Comparison of ENCODE assay signal across 30 cellular contexts in the genomic region with DNA sequence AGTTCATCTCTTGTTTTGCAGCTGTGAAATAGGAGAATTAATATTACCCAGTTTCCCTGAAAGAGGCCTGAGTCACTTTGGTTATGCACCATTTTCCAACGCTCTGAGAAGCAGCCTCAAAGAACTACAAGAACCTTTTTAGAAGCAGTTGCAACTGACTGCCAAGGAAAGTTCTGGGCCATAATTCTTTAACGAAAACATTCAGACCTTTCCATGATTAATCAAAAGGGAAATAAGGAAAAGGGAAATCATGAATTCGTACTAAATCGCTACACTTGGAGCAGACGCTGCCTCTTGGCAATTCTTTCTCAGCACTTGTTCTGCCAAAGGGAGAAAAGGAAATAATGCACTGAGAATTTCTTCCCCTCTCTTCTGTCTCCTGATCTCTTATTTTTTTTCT.
A peak's percentile ranks its signal among the peaks of the same experiment; 100 is the strongest.
DNase-seq lines count a peak whose midpoint lies in the region; ATAC-seq, FAIRE-seq and TF ChIP-seq lines count a peak whose summit lies in the region.
"Had no signal": no experiment of that assay in that cellular context is flagged by ENCODE, and none has a peak within 500 bp of the region (broad histone marks: within the 10 kb centered on the region; RNA-seq: fewer than 3 reads in every experiment).

No MANE protein-coding gene starts in this region.

- no peak overlapping the region for H3K27ac Mint-ChIP-seq in activated CD8-positive, alpha-beta memory T cell treated with anti-CD3 and anti-CD28 coated beads, Interleukin-2, amount 10 ng/mL, durations not matched to agents 7 days and 5 days
- H3K27ac Mint-ChIP-seq: activated CD4-positive, alpha-beta T cell treated with anti-CD3 and anti-CD28 coated beads, Interleukin-2, amount 10 ng/mL, durations not matched to agents 24 days and 14 days; activated naive CD8-positive, alpha-beta T cell treated with anti-CD3 and anti-CD28 coated beads for 36 hours; naive thymus-derived CD8-positive, alpha-beta T cell; stimulated activated naive CD8-positive, alpha-beta T cell treated with anti-CD3 and anti-CD28 coated beads, Interleukin-15, amount 100 ng/mL, for 72 hours had no signal

- CTCF ChIA-PET in K562 (lab: Yijun Ruan, JAX; ENCODE audit: low intra/inter-chr PET ratio): no interaction called here
- CTCF ChIA-PET in activated CD8-positive, alpha-beta memory T cell treated with anti-CD3 and anti-CD28 coated beads, Interleukin-2, amount 10 ng/mL, durations not matched to agents 7 days and 5 days (lab: Charles Lee): no interaction called here

- no peak overlapping the region for H3K4me3 Mint-ChIP-seq in activated CD8-positive, alpha-beta memory T cell treated with anti-CD3 and anti-CD28 coated beads, Interleukin-2, amount 10 ng/mL, durations not matched to agents 7 days and 5 days
- H3K4me3 Mint-ChIP-seq: activated CD4-positive, alpha-beta T cell treated with anti-CD3 and anti-CD28 coated beads, Interleukin-2, amount 10 ng/mL, durations not matched to agents 24 days and 14 days; activated naive CD8-positive, alpha-beta T cell treated with anti-CD3 and anti-CD28 coated beads for 36 hours; naive thymus-derived CD8-positive, alpha-beta T cell; stimulated activated naive CD8-positive, alpha-beta T cell treated with anti-CD3 and anti-CD28 coated beads, Interleukin-15, amount 100 ng/mL, for 72 hours had no signal

- no peak for TF ChIP-seq RAD21 in K562 (CRISPR knock-in tag; conservative IDR thresholded peaks at IDR 0.05 in 1 of 2, IDR thresholded peaks at IDR 0.05 in 1 of 2)

- H3K9ac ChIP-seq in K562 (ENCODE audit: insufficient read depth in 1 of 2, low read depth in 2 of 2, low read length in 2 of 2): no peak overlapping the region
- H3K9ac ChIP-seq: BLaER1 had no signal

- H3K4me1 ChIP-seq in K562 (replicated peaks in 1 of 2; ENCODE audit: control insufficient read depth in 2 of 2, insufficient read depth in 2 of 2, low read length in 2 of 2) (no peaks in the 10 kb centered on the region; a peak in 1 of 5 replicates), testis (peaks cover 10% of the 10 kb centered on the region), thyroid gland (no peaks in the 10 kb centered on the region)
- H3K4me1 ChIP-seq: BLaER1, SJSA1, upper lobe of right lung had no signal

- WGBS in K562 (ENCODE audit: insufficient coverage, low coverage, missing lambda C conversion rate): 0% methylated on average over 5 of the region's 5 CpGs
- 39 to 53% methylated on average over 5 of the region's 5 CpGs for WGBS in testis, 2 donors
- WGBS in thyroid gland, 2 donors: 65 to 77% methylated on average over 5 of the region's 5 CpGs

- no peaks in the 10 kb centered on the region for H3K4me1 Mint-ChIP-seq in activated CD8-positive, alpha-beta memory T cell treated with anti-CD3 and anti-CD28 coated beads, Interleukin-2, amount 10 ng/mL, durations not matched to agents 7 days and 5 days
- H3K4me1 Mint-ChIP-seq: activated CD4-positive, alpha-beta T cell treated with anti-CD3 and anti-CD28 coated beads, Interleukin-2, amount 10 ng/mL, durations not matched to agents 24 days and 14 days; activated naive CD8-positive, alpha-beta T cell treated with anti-CD3 and anti-CD28 coated beads for 36 hours; naive thymus-derived CD8-positive, alpha-beta T cell; stimulated activated naive CD8-positive, alpha-beta T cell treated with anti-CD3 and anti-CD28 coated beads, Interleukin-15, amount 100 ng/mL, for 72 hours had no signal

- DNase-seq in K562 (ENCODE audit: extremely low read depth in 1 of 4, low spot score in 3 of 4): no peak
- DNase-seq in fibroblast of mammary gland (ENCODE audit: low read depth): peak; percentile 7
- peak; percentile 58 for DNase-seq in pons (ENCODE audit: low spot score)
- peak; percentile 37 for DNase-seq in testis
- DNase-seq in thyroid gland: no peak
- no peak for DNase-seq in activated CD8-positive, alpha-beta memory T cell treated with anti-CD3 and anti-CD28 coated beads, Interleukin-2, amount 10 ng/mL, durations not matched to agents 7 days and 5 days
- DNase-seq: activated CD4-positive, alpha-beta T cell treated with anti-CD3 and anti-CD28 coated beads, Interleukin-2, amount 10 ng/mL, durations not matched to agents 24 days and 14 days; activated CD8-positive, alpha-beta memory T cell treated with anti-CD3 and anti-CD28 coated beads for 24 hours; activated naive CD8-positive, alpha-beta T cell treated with anti-CD3 and anti-CD28 coated beads for 36 hours; DMS 273 treated with DMSO at 0.1 percent for 48 hours; EL; naive thymus-derived CD8-positive, alpha-beta T cell; NCI-H1048; NCI-H1694 treated with DMSO at 0.1 percent for 48 hours; NCI-H510A; spleen; stimulated activated CD4-positive, alpha-beta T cell treated with anti-CD3 and anti-CD28 coated beads, Interleukin-2, amount 100 ng/mL, for 24 hours; stimulated activated naive CD8-positive, alpha-beta T cell treated with anti-CD3 and anti-CD28 coated beads, Interleukin-15, amount 100 ng/mL, for 72 hours; T-helper 9 cell; upper lobe of right lung; WERI-Rb-1 had no signal

- no peak overlapping the region for H2AFZ ChIP-seq in K562 (ENCODE audit: low read depth, low read length)

- H3K4me2 ChIP-seq in K562 (ENCODE audit: insufficient read depth, low read length): no peak overlapping the region
- H3K4me2 ChIP-seq: BLaER1 had no signal

- H3K4me3 ChIP-seq in K562 (no peak overlapping the region), fibroblast of mammary gland (ENCODE audit: control insufficient read depth, low read depth, low read length) (no peak overlapping the region), testis (no peak overlapping the region), thyroid gland (replicated peaks in 1 of 3) (no peak overlapping the region)
- H3K4me3 ChIP-seq: BLaER1, SJSA1, spleen, upper lobe of right lung had no signal

- TF ChIP-seq POLR2A in K562 (conservative IDR thresholded peaks at IDR 0.05): no peak
- no peak for TF ChIP-seq POLR2A in testis (IDR thresholded peaks at IDR 0.05)
- no peak for TF ChIP-seq POLR2A in thyroid gland (IDR thresholded peaks at IDR 0.05)

- in situ Hi-C loops in K562 (cut with MboI): no loop called here

- H3K9me3 ChIP-seq in K562 (replicated peaks; ENCODE audit: control insufficient read depth, insufficient read depth, low read depth, low read length): no peaks in the 10 kb centered on the region
- no peaks in the 10 kb centered on the region for H3K9me3 ChIP-seq in testis
- no peaks in the 10 kb centered on the region for H3K9me3 ChIP-seq in thyroid gland
- H3K9me3 ChIP-seq: BLaER1, SJSA1, spleen, upper lobe of right lung had no signal

- no peaks in the 10 kb centered on the region for H3K79me2 ChIP-seq in K562 (ENCODE audit: control insufficient read depth, insufficient read depth, low read length)

- POLR2A ChIA-PET in K562 (lab: Yijun Ruan, JAX): interaction anchor here (0.5 to 1.0 kb wide), 3 partner anchors 12 to 158 kb away, joined by 3 read pairs; no protein-coding TSS in a partner anchor

- FAIRE-seq in K562 (lab: Jason Lieb, UNC): peak; percentile 75
- FAIRE-seq: endothelial cell of umbilical vein, GM18507, GM19239, H1, HTR-8/SVneo had no signal

- no peaks in the 10 kb centered on the region for H3K9me1 ChIP-seq in K562 (ENCODE audit: control insufficient read depth, insufficient read depth, low read length)

- no peak for ATAC-seq in K562
- ATAC-seq in HG02870 (IDR thresholded peaks at IDR 0.05; ENCODE audit: unreplicated experiment): no peak
- ATAC-seq in activated CD8-positive, alpha-beta memory T cell treated with anti-CD3 and anti-CD28 coated beads, Interleukin-2, amount 10 ng/mL, durations not matched to agents 7 days and 5 days: no peak
- no peak for ATAC-seq in HG02884 (IDR thresholded peaks at IDR 0.05; ENCODE audit: unreplicated experiment)
- ATAC-seq: naive thymus-derived CD8-positive, alpha-beta T cell; stimulated activated naive CD8-positive, alpha-beta T cell treated with anti-CD3 and anti-CD28 coated beads, Interleukin-15, amount 100 ng/mL, for 72 hours; upper lobe of right lung had no signal

- intact Hi-C loops in K562 (cut with micrococcal nuclease): no loop called here
- intact Hi-C loops in testis (cut with DNase I; ENCODE audit: low total_unique reads): no loop called here
- intact Hi-C loops in thyroid gland (cut with DNase I): no loop called here

- H3K36me3 Mint-ChIP-seq in activated CD8-positive, alpha-beta memory T cell treated with anti-CD3 and anti-CD28 coated beads, Interleukin-2, amount 10 ng/mL, durations not matched to agents 7 days and 5 days: no peaks in the 10 kb centered on the region
- H3K36me3 Mint-ChIP-seq: activated naive CD8-positive, alpha-beta T cell treated with anti-CD3 and anti-CD28 coated beads for 36 hours; naive thymus-derived CD8-positive, alpha-beta T cell had no signal

- BruUV-seq in K562 (replicated peaks; lab: Mats Ljungman, UMichigan): no TSS peak

- H3K27me3 Mint-ChIP-seq in activated CD8-positive, alpha-beta memory T cell treated with anti-CD3 and anti-CD28 coated beads, Interleukin-2, amount 10 ng/mL, durations not matched to agents 7 days and 5 days: peaks cover 9% of the 10 kb centered on the region
- H3K27me3 Mint-ChIP-seq: activated naive CD8-positive, alpha-beta T cell treated with anti-CD3 and anti-CD28 coated beads for 36 hours; naive thymus-derived CD8-positive, alpha-beta T cell; stimulated activated naive CD8-positive, alpha-beta T cell treated with anti-CD3 and anti-CD28 coated beads, Interleukin-15, amount 100 ng/mL, for 72 hours had no signal

- H4K20me1 ChIP-seq in K562 (replicated peaks; ENCODE audit: control insufficient read depth, insufficient read depth, low read length): peaks cover 6% of the 10 kb centered on the region
- H4K20me1 ChIP-seq: BLaER1 had no signal

- H3K27me3 ChIP-seq in K562 (ENCODE audit: control insufficient read depth in 2 of 2, insufficient read depth in 2 of 2, low read length in 2 of 2): peaks cover 50 to 74% of the 10 kb centered on the region in 2 experiments
- no peaks in the 10 kb centered on the region for H3K27me3 ChIP-seq in testis
- no peaks in the 10 kb centered on the region for H3K27me3 ChIP-seq in thyroid gland
- H3K27me3 ChIP-seq: SJSA1, upper lobe of right lung had no signal

- no peaks in the 10 kb centered on the region for H3K9me3 Mint-ChIP-seq in activated CD8-positive, alpha-beta memory T cell treated with anti-CD3 and anti-CD28 coated beads, Interleukin-2, amount 10 ng/mL, durations not matched to agents 7 days and 5 days (ENCODE audit: low read depth)
- H3K9me3 Mint-ChIP-seq: activated CD4-positive, alpha-beta T cell treated with anti-CD3 and anti-CD28 coated beads, Interleukin-2, amount 10 ng/mL, durations not matched to agents 24 days and 14 days; activated naive CD8-positive, alpha-beta T cell treated with anti-CD3 and anti-CD28 coated beads for 36 hours; naive thymus-derived CD8-positive, alpha-beta T cell; stimulated activated naive CD8-positive, alpha-beta T cell treated with anti-CD3 and anti-CD28 coated beads, Interleukin-15, amount 100 ng/mL, for 72 hours had no signal

- H3K36me3 ChIP-seq in K562 (ENCODE audit: control insufficient read depth, insufficient read depth, low read length): no peaks in the 10 kb centered on the region
- H3K36me3 ChIP-seq in testis (ENCODE audit: low read depth, missing control alignments): no peaks in the 10 kb centered on the region
- H3K36me3 ChIP-seq in thyroid gland: no peaks in the 10 kb centered on the region
- H3K36me3 ChIP-seq: BLaER1, SJSA1, spleen, upper lobe of right lung, WERI-Rb-1 had no signal

- no peak overlapping the region for H3K27ac ChIP-seq in K562 (ENCODE audit: extremely low read depth, low read depth, low read length)
- H3K27ac ChIP-seq in testis: peak overlapping the region in 1 of 2 donors; percentile 59
- H3K27ac ChIP-seq in thyroid gland: no peak overlapping the region
- H3K27ac ChIP-seq: BLaER1, SJSA1, spleen, upper lobe of right lung, WERI-Rb-1 had no signal

- no peak for TF ChIP-seq CTCF in K562 (IDR thresholded peaks at IDR 0.05 in 2 of 3, conservative IDR thresholded peaks at IDR 0.05 in 1 of 3; ENCODE audit: insufficient read depth in 2 of 3, low read depth in 1 of 3, low read length in 3 of 3)
- TF ChIP-seq CTCF in fibroblast of mammary gland (conservative IDR thresholded peaks at IDR 0.05; ENCODE audit: control insufficient read depth, insufficient read depth, low read depth, low read length): no peak
- TF ChIP-seq CTCF in testis (IDR thresholded peaks at IDR 0.05): no peak
- TF ChIP-seq CTCF in thyroid gland (IDR thresholded peaks at IDR 0.05): no peak

- TF ChIP-seq EP300 in K562 (IDR thresholded peaks at IDR 0.05; ENCODE audit: low read length): no peak

Comparison
In these comparisons a context has a peak if more than half of its experiments do, and no peak if none do; other contexts are left out.
1. DNase-seq: peak in fibroblast of mammary gland (single experiment), pons (single experiment) and testis (single experiment); none in K562 (0 of 4), thyroid gland (0 of 2) and activated CD8-positive, alpha-beta memory T cell treated with anti-CD3 and anti-CD28 coated beads, Interleukin-2, amount 10 ng/mL, durations not matched to agents 7 days and 5 days (single experiment).